Comparison of ENCODE assay signal across 1 cellular context in genomic region chr2:150095361-150095760, GRCh38.
TF ChIP-seq lines count a peak whose summit lies in the region.

No MANE protein-coding gene starts in this region.

TF ChIP-seq in IMR-90, 13 proteins besides CTCF, POLR2A, EP300 and RAD21 (continued from another document):
- TF ChIP-seq ELK1 (IDR thresholded peaks at IDR 0.05; ENCODE audit: borderline replicate concordance, low read depth, low read length) (no peak), RFX5 (IDR thresholded peaks at IDR 0.05; ENCODE audit: low read depth, low read length) (no peak), CHD1 (IDR thresholded peaks at IDR 0.05; ENCODE audit: low read depth, low read length) (no peak), BHLHE40 (IDR thresholded peaks at IDR 0.05; ENCODE audit: low read depth, low read length) (no peak), MAZ (IDR thresholded peaks at IDR 0.05; ENCODE audit: borderline replicate concordance, low read depth, low read length) (no peak), MXI1 (IDR thresholded peaks at IDR 0.05; ENCODE audit: borderline replicate concordance, low read depth, low read length) (no peak)
